ENCODE assay signal across 8 cellular contexts in genomic region chr14:81164167-81164774, GRCh38. TPM values are rescaled to one million over a fixed set of nuclear protein-coding genes. Genes with fewer than 3 reads are reported as not detected.
DNase-seq lines count a peak whose midpoint lies in the region; ATAC-seq and TF ChIP-seq lines count a peak whose summit lies in the region.

No MANE protein-coding gene starts in this region.

- no peaks in the 10 kb centered on the region for H3K36me3 Mint-ChIP-seq in activated CD4-positive, alpha-beta memory T cell treated with anti-CD3 and anti-CD28 coated beads for 36 hours

- peak; percentile 95 for ATAC-seq in GM21360 (IDR thresholded peaks at IDR 0.05; ENCODE audit: unreplicated experiment)
- peak; percentile 93 for ATAC-seq in HG03520 (IDR thresholded peaks at IDR 0.05; ENCODE audit: unreplicated experiment)

- peaks cover 3% of the 10 kb centered on the region for H3K9me3 Mint-ChIP-seq in activated CD4-positive, alpha-beta memory T cell treated with anti-CD3 and anti-CD28 coated beads for 36 hours

- peak; percentile 84 for TF ChIP-seq CTCF in DOHH2 (IDR thresholded peaks at IDR 0.05; ENCODE audit: low read depth, low read length, poor library complexity, severe bottlenecking)

- CTCF ChIA-PET in activated CD4-positive, alpha-beta memory T cell treated with anti-CD3 and anti-CD28 coated beads for 36 hours (lab: Charles Lee): interaction anchor here (0.5 to 5.9 kb wide), 13 partner anchors 10 to 605 kb away, joined by 3 to 68 read pairs (median 5); partner anchors contain the start of gene TSHR

- no peak overlapping the region for H3K27ac ChIP-seq in DOHH2 (ENCODE audit: low read depth, low read length)

- peaks cover 21% of the 10 kb centered on the region for H3K4me1 ChIP-seq in DOHH2 (ENCODE audit: control insufficient read depth, low read length)

- no peaks in the 10 kb centered on the region for H3K27me3 Mint-ChIP-seq in activated CD4-positive, alpha-beta memory T cell treated with anti-CD3 and anti-CD28 coated beads for 36 hours

- DNase-seq in NCI-H460 (ENCODE audit: extremely low read depth, low read depth) (peak; percentile 58), fibroblast of gingiva (ENCODE audit: low read depth) (peak; percentile 52), non-pigmented ciliary epithelial cell (ENCODE audit: low read depth) (peak; percentile 51), DMS114 treated with DMSO at 0.1 percent for 48 hours (lab: John Stamatoyannopoulos, UW; ENCODE audit: unreplicated experiment) (no peak)
- DNase-seq in activated CD4-positive, alpha-beta memory T cell treated with anti-CD3 and anti-CD28 coated beads for 36 hours: peak; percentile 83

- H3K9me2 ChIP-seq in DOHH2 (replicated peaks; ENCODE audit: control insufficient read depth, low read length): no peaks in the 10 kb centered on the region

- H3K4me1 Mint-ChIP-seq in activated CD4-positive, alpha-beta memory T cell treated with anti-CD3 and anti-CD28 coated beads for 36 hours (ENCODE audit: low read depth): peaks cover 10% of the 10 kb centered on the region

- no peak overlapping the region for H3K4me3 Mint-ChIP-seq in activated CD4-positive, alpha-beta memory T cell treated with anti-CD3 and anti-CD28 coated beads for 36 hours

- no peak overlapping the region for H3K27ac Mint-ChIP-seq in activated CD4-positive, alpha-beta memory T cell treated with anti-CD3 and anti-CD28 coated beads for 36 hours

- H3K79me2 ChIP-seq in DOHH2 (ENCODE audit: control insufficient read depth, low read length): no peaks in the 10 kb centered on the region

- no peaks in the 10 kb centered on the region for H4K20me1 ChIP-seq in DOHH2 (ENCODE audit: control insufficient read depth, insufficient read depth, low read depth, low read length)

- intact Hi-C loops in activated CD4-positive, alpha-beta memory T cell treated with anti-CD3 and anti-CD28 coated beads for 36 hours (cut with micrococcal nuclease): loop anchor here (1.0 to 5.0 kb wide), 8 partner anchors 11 to 1107 kb away; partner anchors contain the start of gene DIO2

- no peaks in the 10 kb centered on the region for H3K9me3 ChIP-seq in DOHH2 (ENCODE audit: control insufficient read depth, insufficient read depth, low read length)

- H3F3A ChIP-seq in DOHH2 (ENCODE audit: control insufficient read depth, insufficient read depth): no peaks in the 10 kb centered on the region

- no peaks in the 10 kb centered on the region for H3K36me3 ChIP-seq in DOHH2 (ENCODE audit: control insufficient read depth, low read length)

- 0 out of 2 replicates have a peak overlapping the region, but pooled peaks have one; percentile 12 for H3K4me2 ChIP-seq in DOHH2 (ENCODE audit: low read length)

- POLR2A ChIA-PET in activated CD4-positive, alpha-beta memory T cell treated with anti-CD3 and anti-CD28 coated beads for 36 hours (lab: Charles Lee): interaction anchor here (0.9 kb wide), 1 partner anchor 168 kb away, joined by 3 read pairs; no protein-coding TSS in a partner anchor

- H3K27me3 ChIP-seq in DOHH2 (ENCODE audit: control insufficient read depth, low read length): no peaks in the 10 kb centered on the region

- no peak overlapping the region for H3K4me3 ChIP-seq in DOHH2 (ENCODE audit: low read length)

RNA-seq across cellular contexts. Expression of gene GTF2A1, which starts 56.5 kb away (rescaled TPM):
- total RNA-seq in NCI-H460 (2014; rRNA removed; shearing (Covaris generic)): 28.4 and 32.0 TPM in 2 replicates
- 11.5 and 19.4 TPM in 2 replicates for polyA plus RNA-seq in NCI-H460 (2014; cell fraction: nucleus; rRNA removed)
- 10 to 100 TPM; 38.9 to 40.1 TPM for total RNA-seq in activated CD4-positive, alpha-beta memory T cell treated with anti-CD3 and anti-CD28 coated beads for 36 hours
